2 cellular contexts compared by ENCODE assay signal in genomic region chr1:54381524-54381923, GRCh38.
TF ChIP-seq lines count a peak whose summit lies in the region.

No MANE protein-coding gene starts in this region.

TF ChIP-seq in IMR-90, 13 proteins besides CTCF, POLR2A, EP300 and RAD21:
- TF ChIP-seq USF2 (IDR thresholded peaks at IDR 0.05; ENCODE audit: low read depth, low read length) (no peak), MXI1 (IDR thresholded peaks at IDR 0.05; ENCODE audit: borderline replicate concordance, low read depth, low read length) (no peak), MAZ (IDR thresholded peaks at IDR 0.05; ENCODE audit: borderline replicate concordance, low read depth, low read length) (no peak), ELK1 (IDR thresholded peaks at IDR 0.05; ENCODE audit: borderline replicate concordance, low read depth, low read length) (no peak), FOS (IDR thresholded peaks at IDR 0.05; ENCODE audit: low read depth, low read length) (no peak), RFX5 (IDR thresholded peaks at IDR 0.05; ENCODE audit: low read depth, low read length) (no peak), BHLHE40 (IDR thresholded peaks at IDR 0.05; ENCODE audit: low read depth, low read length) (no peak), CEBPB (IDR thresholded peaks at IDR 0.05; ENCODE audit: low read depth, low read length) (no peak), CHD1 (IDR thresholded peaks at IDR 0.05; ENCODE audit: low read depth, low read length) (no peak), SMC3 (IDR thresholded peaks at IDR 0.05; ENCODE audit: low read depth, low read length) (no peak), RCOR1 (IDR thresholded peaks at IDR 0.05; ENCODE audit: insufficient replicate concordance, low read length) (no peak)

TF ChIP-seq in H1, 55 proteins besides CTCF, POLR2A, EP300 and RAD21:
- TF ChIP-seq JUN (IDR thresholded peaks at IDR 0.05; ENCODE audit: low read depth, low read length) (no peak), BRCA1 (IDR thresholded peaks at IDR 0.05; ENCODE audit: low read depth, low read length) (no peak), GTF2F1 (IDR thresholded peaks at IDR 0.05; ENCODE audit: borderline replicate concordance, low read depth, low read length) (no peak), SUZ12 (IDR thresholded peaks at IDR 0.05; ENCODE audit: low read length) (no peak), TBP (IDR thresholded peaks at IDR 0.05; ENCODE audit: low read depth, low read length) (no peak), BCL11A (IDR thresholded peaks at IDR 0.05; ENCODE audit: low read depth in 2 of 2, low read length in 2 of 2) (no peak), JUND (IDR thresholded peaks at IDR 0.05; ENCODE audit: low read length) (no peak), CHD1 (IDR thresholded peaks at IDR 0.05; ENCODE audit: low read depth, low read length) (no peak), TEAD4 (IDR thresholded peaks at IDR 0.05; ENCODE audit: low read depth, low read length) (no peak)
